2 cellular contexts compared by ENCODE assay signal in genomic region chr13:75705908-75706307, GRCh38.
TF ChIP-seq lines count a peak whose summit lies in the region.

No MANE protein-coding gene starts in this region.

TF ChIP-seq in A549, 52 proteins besides CTCF, POLR2A, EP300 and RAD21:
- TF ChIP-seq ELK1 (IDR thresholded peaks at IDR 0.05; ENCODE audit: low read depth, low read length) (no peak), SREBF2 (IDR thresholded peaks at IDR 0.05) (no peak), USF2 (IDR thresholded peaks at IDR 0.05) (no peak), E2F6 (IDR thresholded peaks at IDR 0.05; ENCODE audit: borderline replicate concordance, low read depth) (no peak), CBX2 (IDR thresholded peaks at IDR 0.05; ENCODE audit: borderline replicate concordance, low read depth) (no peak), CBX8 (IDR thresholded peaks at IDR 0.05) (no peak), KDM1A (IDR thresholded peaks at IDR 0.05; ENCODE audit: low read depth) (no peak)

TF ChIP-seq in IMR-90, 13 proteins besides CTCF, POLR2A, EP300 and RAD21 (continued from another document):
- TF ChIP-seq MAFK (IDR thresholded peaks at IDR 0.05; ENCODE audit: low read depth, low read length), result no peak
- no peak for TF ChIP-seq ELK1 (IDR thresholded peaks at IDR 0.05; ENCODE audit: borderline replicate concordance, low read depth, low read length)
- no peak for TF ChIP-seq CEBPB (IDR thresholded peaks at IDR 0.05; ENCODE audit: low read depth, low read length)
- no peak for TF ChIP-seq BHLHE40 (IDR thresholded peaks at IDR 0.05; ENCODE audit: low read depth, low read length)
- TF ChIP-seq RCOR1 (IDR thresholded peaks at IDR 0.05; ENCODE audit: insufficient replicate concordance, low read length), result no peak
